1 cellular context compared by ENCODE assay signal in the genomic region with DNA sequence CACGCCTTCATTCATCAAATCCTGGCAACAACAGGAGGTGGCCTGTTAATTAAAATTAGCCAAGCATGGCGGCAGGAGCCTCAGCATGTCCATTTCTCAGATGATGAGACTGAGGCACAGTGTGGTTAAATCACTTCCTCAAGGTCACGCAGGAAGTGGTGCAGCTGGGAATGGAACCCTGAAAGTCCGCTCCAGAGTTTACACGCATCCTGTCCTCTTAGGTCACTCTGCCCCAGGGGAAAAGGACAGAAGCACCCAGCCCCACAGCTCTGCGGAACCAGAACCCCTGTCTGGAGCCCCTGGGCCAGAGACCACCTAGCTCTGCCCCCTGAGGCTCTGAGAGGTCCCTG.
TF ChIP-seq lines count a peak whose summit lies in the region.

No MANE protein-coding gene starts in this region.

TF ChIP-seq in K562, 482 proteins besides CTCF, POLR2A, EP300 and RAD21 (continues in another document):
- TF ChIP-seq ELF4 (CRISPR knock-in tag; IDR thresholded peaks at IDR 0.05) (no peak), ZFPM2 (CRISPR knock-in tag; IDR thresholded peaks at IDR 0.05) (no peak), LEF1 (IDR thresholded peaks at IDR 0.05) (no peak), HEY1 (CRISPR knock-in tag; IDR thresholded peaks at IDR 0.05; ENCODE audit: borderline replicate concordance) (no peak), ZNF551 (CRISPR knock-in tag; IDR thresholded peaks at IDR 0.05) (no peak), FOXP1 (CRISPR knock-in tag; IDR thresholded peaks at IDR 0.05) (no peak), MYC (IDR thresholded peaks at IDR 0.05; ENCODE audit: low read depth, low read length) (no peak), MYC (CRISPR knock-in tag; IDR thresholded peaks at IDR 0.05; ENCODE audit: borderline replicate concordance, low read depth) (no peak), CHD2 (IDR thresholded peaks at IDR 0.05; ENCODE audit: low read depth, low read length) (no peak), NFE2L1 (tag; IDR thresholded peaks at IDR 0.05; ENCODE audit: borderline replicate concordance, low read depth) (no peak), ATF1 (CRISPR knock-in tag; IDR thresholded peaks at IDR 0.05) (no peak), ATF1 (tag; IDR thresholded peaks at IDR 0.05) (no peak), ZNF79 (CRISPR knock-in tag; IDR thresholded peaks at IDR 0.05; ENCODE audit: low read depth) (no peak), ESRRB (CRISPR knock-in tag; IDR thresholded peaks at IDR 0.05; ENCODE audit: borderline replicate concordance) (no peak), ZNF232 (CRISPR knock-in tag; IDR thresholded peaks at IDR 0.05) (no peak), TGIF2 (CRISPR knock-in tag; IDR thresholded peaks at IDR 0.05) (no peak), BCOR (IDR thresholded peaks at IDR 0.05) (peak; percentile 98), RBM34 (IDR thresholded peaks at IDR 0.05; ENCODE audit: borderline replicate concordance, insufficient read depth, low read length) (no peak), FOS (IDR thresholded peaks at IDR 0.05; ENCODE audit: extremely low read depth, insufficient read length) (no peak), NEUROD1 (IDR thresholded peaks at IDR 0.05; ENCODE audit: borderline replicate concordance, low read depth, low read length, partially characterized antibody) (peak; percentile 26), NCOA6 (IDR thresholded peaks at IDR 0.05) (no peak), PYGO2 (tag; IDR thresholded peaks at IDR 0.05) (no peak), HNRNPUL1 (IDR thresholded peaks at IDR 0.05; ENCODE audit: low read length) (no peak), RBM25 (IDR thresholded peaks at IDR 0.05; ENCODE audit: low read depth, low read length, severe bottlenecking) (peak; percentile 92), GABPA (tag; conservative IDR thresholded peaks at IDR 0.05; ENCODE audit: low read depth) (peak; percentile 64; the same call in 1 of the 2 replicates), DPF2 (IDR thresholded peaks at IDR 0.05) (no peak), ZNF445 (CRISPR knock-in tag; IDR thresholded peaks at IDR 0.05; ENCODE audit: low read depth) (no peak), CHCHD3 (CRISPR knock-in tag; IDR thresholded peaks at IDR 0.05) (no peak), LARP7 (IDR thresholded peaks at IDR 0.05) (no peak), PCBP1 (IDR thresholded peaks at IDR 0.05; ENCODE audit: low read depth, low read length, poor library complexity, severe bottlenecking) (no peak), ZNF780A (CRISPR knock-in tag; IDR thresholded peaks at IDR 0.05) (no peak), CC2D1A (IDR thresholded peaks at IDR 0.05) (no peak), ZNF347 (CRISPR knock-in tag; IDR thresholded peaks at IDR 0.05; ENCODE audit: low read depth) (no peak), EZH2 (IDR thresholded peaks at IDR 0.05; ENCODE audit: borderline replicate concordance, low read depth, low read length) (no peak), SRSF9 (IDR thresholded peaks at IDR 0.05; ENCODE audit: borderline replicate concordance, low read depth, low read length) (no peak), OTX1 (CRISPR knock-in tag; IDR thresholded peaks at IDR 0.05) (no peak), ZFP1 (CRISPR knock-in tag; IDR thresholded peaks at IDR 0.05) (no peak), NCOA1 (IDR thresholded peaks at IDR 0.05; ENCODE audit: low read depth) (no peak), SP1 (CRISPR knock-in tag; IDR thresholded peaks at IDR 0.05) (no peak), PCBP2 (IDR thresholded peaks at IDR 0.05; ENCODE audit: low read depth, low read length, poor library complexity, severe bottlenecking) (no peak), ZNF239 (CRISPR knock-in tag; IDR thresholded peaks at IDR 0.05) (no peak), CBX3 (IDR thresholded peaks at IDR 0.05; ENCODE audit: borderline replicate concordance in 1 of 2, low read length in 2 of 2) (peak in 1 of 2 experiments; percentile 49; a peak in 1 of 3 replicates), ZZZ3 (IDR thresholded peaks at IDR 0.05) (no peak), SMARCC2 (IDR thresholded peaks at IDR 0.05; ENCODE audit: low read depth) (no peak), SMARCA4 (IDR thresholded peaks at IDR 0.05) (no peak), ZNF274 (IDR thresholded peaks at IDR 0.05; ENCODE audit: borderline replicate concordance, low read depth, low read length) (no peak), MCM5 (IDR thresholded peaks at IDR 0.05; ENCODE audit: low read depth) (no peak), WHSC1 (IDR thresholded peaks at IDR 0.05; ENCODE audit: low read length) (no peak), KDM1A (IDR thresholded peaks at IDR 0.05) (peak; percentile 89 to 95), ZEB2 (IDR thresholded peaks at IDR 0.05) (no peak), SRSF7 (optimal IDR thresholded peaks at IDR 0.05; ENCODE audit: low read depth, low read length) (no peak)
- TF ChIP-seq, protein P1, sequence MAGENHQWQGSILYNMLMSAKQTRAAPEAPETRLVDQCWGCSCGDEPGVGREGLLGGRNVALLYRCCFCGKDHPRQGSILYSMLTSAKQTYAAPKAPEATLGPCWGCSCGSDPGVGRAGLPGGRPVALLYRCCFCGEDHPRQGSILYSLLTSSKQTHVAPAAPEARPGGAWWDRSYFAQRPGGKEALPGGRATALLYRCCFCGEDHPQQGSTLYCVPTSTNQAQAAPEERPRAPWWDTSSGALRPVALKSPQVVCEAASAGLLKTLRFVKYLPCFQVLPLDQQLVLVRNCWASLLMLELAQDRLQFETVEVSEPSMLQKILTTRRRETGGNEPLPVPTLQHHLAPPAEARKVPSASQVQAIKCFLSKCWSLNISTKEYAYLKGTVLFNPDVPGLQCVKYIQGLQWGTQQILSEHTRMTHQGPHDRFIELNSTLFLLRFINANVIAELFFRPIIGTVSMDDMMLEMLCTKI (IDR thresholded peaks at IDR 0.05; ENCODE audit: partially characterized antibody), result no peak
- TF ChIP-seq, protein P2, sequence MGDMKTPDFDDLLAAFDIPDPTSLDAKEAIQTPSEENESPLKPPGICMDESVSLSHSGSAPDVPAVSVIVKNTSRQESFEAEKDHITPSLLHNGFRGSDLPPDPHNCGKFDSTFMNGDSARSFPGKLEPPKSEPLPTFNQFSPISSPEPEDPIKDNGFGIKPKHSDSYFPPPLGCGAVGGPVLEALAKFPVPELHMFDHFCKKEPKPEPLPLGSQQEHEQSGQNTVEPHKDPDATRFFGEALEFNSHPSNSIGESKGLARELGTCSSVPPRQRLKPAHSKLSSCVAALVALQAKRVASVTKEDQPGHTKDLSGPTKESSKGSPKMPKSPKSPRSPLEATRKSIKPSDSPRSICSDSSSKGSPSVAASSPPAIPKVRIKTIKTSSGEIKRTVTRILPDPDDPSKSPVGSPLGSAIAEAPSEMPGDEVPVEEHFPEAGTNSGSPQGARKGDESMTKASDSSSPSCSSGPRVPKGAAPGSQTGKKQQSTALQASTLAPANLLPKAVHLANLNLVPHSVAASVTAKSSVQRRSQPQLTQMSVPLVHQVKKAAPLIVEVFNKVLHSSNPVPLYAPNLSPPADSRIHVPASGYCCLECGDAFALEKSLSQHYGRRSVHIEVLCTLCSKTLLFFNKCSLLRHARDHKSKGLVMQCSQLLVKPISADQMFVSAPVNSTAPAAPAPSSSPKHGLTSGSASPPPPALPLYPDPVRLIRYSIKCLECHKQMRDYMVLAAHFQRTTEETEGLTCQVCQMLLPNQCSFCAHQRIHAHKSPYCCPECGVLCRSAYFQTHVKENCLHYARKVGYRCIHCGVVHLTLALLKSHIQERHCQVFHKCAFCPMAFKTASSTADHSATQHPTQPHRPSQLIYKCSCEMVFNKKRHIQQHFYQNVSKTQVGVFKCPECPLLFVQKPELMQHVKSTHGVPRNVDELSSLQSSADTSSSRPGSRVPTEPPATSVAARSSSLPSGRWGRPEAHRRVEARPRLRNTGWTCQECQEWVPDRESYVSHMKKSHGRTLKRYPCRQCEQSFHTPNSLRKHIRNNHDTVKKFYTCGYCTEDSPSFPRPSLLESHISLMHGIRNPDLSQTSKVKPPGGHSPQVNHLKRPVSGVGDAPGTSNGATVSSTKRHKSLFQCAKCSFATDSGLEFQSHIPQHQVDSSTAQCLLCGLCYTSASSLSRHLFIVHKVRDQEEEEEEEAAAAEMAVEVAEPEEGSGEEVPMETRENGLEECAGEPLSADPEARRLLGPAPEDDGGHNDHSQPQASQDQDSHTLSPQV (IDR thresholded peaks at IDR 0.05), result no peak
- TF ChIP-seq, protein P3, sequence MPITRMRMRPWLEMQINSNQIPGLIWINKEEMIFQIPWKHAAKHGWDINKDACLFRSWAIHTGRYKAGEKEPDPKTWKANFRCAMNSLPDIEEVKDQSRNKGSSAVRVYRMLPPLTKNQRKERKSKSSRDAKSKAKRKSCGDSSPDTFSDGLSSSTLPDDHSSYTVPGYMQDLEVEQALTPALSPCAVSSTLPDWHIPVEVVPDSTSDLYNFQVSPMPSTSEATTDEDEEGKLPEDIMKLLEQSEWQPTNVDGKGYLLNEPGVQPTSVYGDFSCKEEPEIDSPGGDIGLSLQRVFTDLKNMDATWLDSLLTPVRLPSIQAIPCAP (CRISPR knock-in tag; IDR thresholded peaks at IDR 0.05; ENCODE audit: borderline replicate concordance), result no peak
- TF ChIP-seq, protein P4, sequence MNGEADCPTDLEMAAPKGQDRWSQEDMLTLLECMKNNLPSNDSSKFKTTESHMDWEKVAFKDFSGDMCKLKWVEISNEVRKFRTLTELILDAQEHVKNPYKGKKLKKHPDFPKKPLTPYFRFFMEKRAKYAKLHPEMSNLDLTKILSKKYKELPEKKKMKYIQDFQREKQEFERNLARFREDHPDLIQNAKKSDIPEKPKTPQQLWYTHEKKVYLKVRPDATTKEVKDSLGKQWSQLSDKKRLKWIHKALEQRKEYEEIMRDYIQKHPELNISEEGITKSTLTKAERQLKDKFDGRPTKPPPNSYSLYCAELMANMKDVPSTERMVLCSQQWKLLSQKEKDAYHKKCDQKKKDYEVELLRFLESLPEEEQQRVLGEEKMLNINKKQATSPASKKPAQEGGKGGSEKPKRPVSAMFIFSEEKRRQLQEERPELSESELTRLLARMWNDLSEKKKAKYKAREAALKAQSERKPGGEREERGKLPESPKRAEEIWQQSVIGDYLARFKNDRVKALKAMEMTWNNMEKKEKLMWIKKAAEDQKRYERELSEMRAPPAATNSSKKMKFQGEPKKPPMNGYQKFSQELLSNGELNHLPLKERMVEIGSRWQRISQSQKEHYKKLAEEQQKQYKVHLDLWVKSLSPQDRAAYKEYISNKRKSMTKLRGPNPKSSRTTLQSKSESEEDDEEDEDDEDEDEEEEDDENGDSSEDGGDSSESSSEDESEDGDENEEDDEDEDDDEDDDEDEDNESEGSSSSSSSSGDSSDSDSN (IDR thresholded peaks at IDR 0.05; ENCODE audit: borderline replicate concordance in 1 of 2, low read depth in 2 of 2, low read length in 2 of 2), result no peak
- TF ChIP-seq, protein P5, sequence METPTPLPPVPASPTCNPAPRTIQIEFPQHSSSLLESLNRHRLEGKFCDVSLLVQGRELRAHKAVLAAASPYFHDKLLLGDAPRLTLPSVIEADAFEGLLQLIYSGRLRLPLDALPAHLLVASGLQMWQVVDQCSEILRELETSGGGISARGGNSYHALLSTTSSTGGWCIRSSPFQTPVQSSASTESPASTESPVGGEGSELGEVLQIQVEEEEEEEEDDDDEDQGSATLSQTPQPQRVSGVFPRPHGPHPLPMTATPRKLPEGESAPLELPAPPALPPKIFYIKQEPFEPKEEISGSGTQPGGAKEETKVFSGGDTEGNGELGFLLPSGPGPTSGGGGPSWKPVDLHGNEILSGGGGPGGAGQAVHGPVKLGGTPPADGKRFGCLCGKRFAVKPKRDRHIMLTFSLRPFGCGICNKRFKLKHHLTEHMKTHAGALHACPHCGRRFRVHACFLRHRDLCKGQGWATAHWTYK (CRISPR knock-in tag; IDR thresholded peaks at IDR 0.05), result no peak
- TF ChIP-seq, protein P6, sequence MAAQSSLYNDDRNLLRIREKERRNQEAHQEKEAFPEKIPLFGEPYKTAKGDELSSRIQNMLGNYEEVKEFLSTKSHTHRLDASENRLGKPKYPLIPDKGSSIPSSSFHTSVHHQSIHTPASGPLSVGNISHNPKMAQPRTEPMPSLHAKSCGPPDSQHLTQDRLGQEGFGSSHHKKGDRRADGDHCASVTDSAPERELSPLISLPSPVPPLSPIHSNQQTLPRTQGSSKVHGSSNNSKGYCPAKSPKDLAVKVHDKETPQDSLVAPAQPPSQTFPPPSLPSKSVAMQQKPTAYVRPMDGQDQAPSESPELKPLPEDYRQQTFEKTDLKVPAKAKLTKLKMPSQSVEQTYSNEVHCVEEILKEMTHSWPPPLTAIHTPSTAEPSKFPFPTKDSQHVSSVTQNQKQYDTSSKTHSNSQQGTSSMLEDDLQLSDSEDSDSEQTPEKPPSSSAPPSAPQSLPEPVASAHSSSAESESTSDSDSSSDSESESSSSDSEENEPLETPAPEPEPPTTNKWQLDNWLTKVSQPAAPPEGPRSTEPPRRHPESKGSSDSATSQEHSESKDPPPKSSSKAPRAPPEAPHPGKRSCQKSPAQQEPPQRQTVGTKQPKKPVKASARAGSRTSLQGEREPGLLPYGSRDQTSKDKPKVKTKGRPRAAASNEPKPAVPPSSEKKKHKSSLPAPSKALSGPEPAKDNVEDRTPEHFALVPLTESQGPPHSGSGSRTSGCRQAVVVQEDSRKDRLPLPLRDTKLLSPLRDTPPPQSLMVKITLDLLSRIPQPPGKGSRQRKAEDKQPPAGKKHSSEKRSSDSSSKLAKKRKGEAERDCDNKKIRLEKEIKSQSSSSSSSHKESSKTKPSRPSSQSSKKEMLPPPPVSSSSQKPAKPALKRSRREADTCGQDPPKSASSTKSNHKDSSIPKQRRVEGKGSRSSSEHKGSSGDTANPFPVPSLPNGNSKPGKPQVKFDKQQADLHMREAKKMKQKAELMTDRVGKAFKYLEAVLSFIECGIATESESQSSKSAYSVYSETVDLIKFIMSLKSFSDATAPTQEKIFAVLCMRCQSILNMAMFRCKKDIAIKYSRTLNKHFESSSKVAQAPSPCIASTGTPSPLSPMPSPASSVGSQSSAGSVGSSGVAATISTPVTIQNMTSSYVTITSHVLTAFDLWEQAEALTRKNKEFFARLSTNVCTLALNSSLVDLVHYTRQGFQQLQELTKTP (IDR thresholded peaks at IDR 0.05; ENCODE audit: low read depth in 1 of 2, partially characterized antibody in 2 of 2), result no peak
- TF ChIP-seq, protein P7, sequence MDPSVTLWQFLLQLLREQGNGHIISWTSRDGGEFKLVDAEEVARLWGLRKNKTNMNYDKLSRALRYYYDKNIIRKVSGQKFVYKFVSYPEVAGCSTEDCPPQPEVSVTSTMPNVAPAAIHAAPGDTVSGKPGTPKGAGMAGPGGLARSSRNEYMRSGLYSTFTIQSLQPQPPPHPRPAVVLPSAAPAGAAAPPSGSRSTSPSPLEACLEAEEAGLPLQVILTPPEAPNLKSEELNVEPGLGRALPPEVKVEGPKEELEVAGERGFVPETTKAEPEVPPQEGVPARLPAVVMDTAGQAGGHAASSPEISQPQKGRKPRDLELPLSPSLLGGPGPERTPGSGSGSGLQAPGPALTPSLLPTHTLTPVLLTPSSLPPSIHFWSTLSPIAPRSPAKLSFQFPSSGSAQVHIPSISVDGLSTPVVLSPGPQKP (CRISPR knock-in tag; IDR thresholded peaks at IDR 0.05), result no peak
- TF ChIP-seq, protein P8, sequence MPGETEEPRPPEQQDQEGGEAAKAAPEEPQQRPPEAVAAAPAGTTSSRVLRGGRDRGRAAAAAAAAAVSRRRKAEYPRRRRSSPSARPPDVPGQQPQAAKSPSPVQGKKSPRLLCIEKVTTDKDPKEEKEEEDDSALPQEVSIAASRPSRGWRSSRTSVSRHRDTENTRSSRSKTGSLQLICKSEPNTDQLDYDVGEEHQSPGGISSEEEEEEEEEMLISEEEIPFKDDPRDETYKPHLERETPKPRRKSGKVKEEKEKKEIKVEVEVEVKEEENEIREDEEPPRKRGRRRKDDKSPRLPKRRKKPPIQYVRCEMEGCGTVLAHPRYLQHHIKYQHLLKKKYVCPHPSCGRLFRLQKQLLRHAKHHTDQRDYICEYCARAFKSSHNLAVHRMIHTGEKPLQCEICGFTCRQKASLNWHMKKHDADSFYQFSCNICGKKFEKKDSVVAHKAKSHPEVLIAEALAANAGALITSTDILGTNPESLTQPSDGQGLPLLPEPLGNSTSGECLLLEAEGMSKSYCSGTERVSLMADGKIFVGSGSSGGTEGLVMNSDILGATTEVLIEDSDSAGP (CRISPR knock-in tag; IDR thresholded peaks at IDR 0.05), result no peak
